Comparison of ENCODE assay signal across 8 cellular contexts in genomic region chr15:44195151-44195740, GRCh38.
DNase-seq lines count a peak whose midpoint lies in the region; ATAC-seq and TF ChIP-seq lines count a peak whose summit lies in the region.

Gene FRMD5, minus strand, starts transcription at chr15:44195271.

- peak within 1 kb of the TSS; percentile 72 for H3K4me3 ChIP-seq in AG04449 (ENCODE audit: low read depth, low read length)

- H3K4me3 Mint-ChIP-seq in dendritic cell treated with granulocyte-macrophage colony-stimulating factor and Interleukin-4, amounts not matched to agents 40 ng/mL and 50 ng/mL, for 4 days = peak within 1 kb of the TSS; percentile 83

- TF ChIP-seq CTCF in AG04449 (IDR thresholded peaks at IDR 0.05; ENCODE audit: insufficient read depth, low read length, missing control alignments) = peak; percentile 55

- H3K4me1 Mint-ChIP-seq in dendritic cell treated with granulocyte-macrophage colony-stimulating factor and Interleukin-4, amounts not matched to agents 40 ng/mL and 50 ng/mL, for 4 days (ENCODE audit: low read depth) = peaks cover 19% of the 10 kb centered on the region

- no peak within 1 kb of the TSS for H3K27ac Mint-ChIP-seq in dendritic cell treated with granulocyte-macrophage colony-stimulating factor and Interleukin-4, amounts not matched to agents 40 ng/mL and 50 ng/mL, for 4 days

- H3K27me3 Mint-ChIP-seq in dendritic cell treated with granulocyte-macrophage colony-stimulating factor and Interleukin-4, amounts not matched to agents 40 ng/mL and 50 ng/mL, for 4 days = peaks cover 65% of the 10 kb centered on the region

- CTCF ChIA-PET in AG04449 (lab: Yijun Ruan, JAX) = interaction anchor here (0.6 to 2.0 kb wide), 7 partner anchors 9 to 318 kb away, joined by 3 to 5 read pairs (median 4); no protein-coding TSS in a partner anchor

- no peaks in the 10 kb centered on the region for H3K9me3 Mint-ChIP-seq in dendritic cell treated with granulocyte-macrophage colony-stimulating factor and Interleukin-4, amounts not matched to agents 40 ng/mL and 50 ng/mL, for 4 days

- intact Hi-C loops in dendritic cell treated with granulocyte-macrophage colony-stimulating factor and Interleukin-4, amounts not matched to agents 40 ng/mL and 50 ng/mL, for 4 days (cut with micrococcal nuclease) = no loop called here

- H3K36me3 Mint-ChIP-seq in dendritic cell treated with granulocyte-macrophage colony-stimulating factor and Interleukin-4, amounts not matched to agents 40 ng/mL and 50 ng/mL, for 4 days (ENCODE audit: low read depth) = no peaks in the 10 kb centered on the region

- POLR2A ChIA-PET in AG04449 (lab: Yijun Ruan, JAX) = interaction anchor here (1.0 kb wide), 2 partner anchors 12 to 93 kb away, joined by 3 to 4 read pairs; no protein-coding TSS in a partner anchor

- ATAC-seq in GM18909 (IDR thresholded peaks at IDR 0.05; ENCODE audit: poor library complexity, unreplicated experiment) = peak; percentile 94
- peak; percentile 94 for ATAC-seq in HG03175 (IDR thresholded peaks at IDR 0.05; ENCODE audit: unreplicated experiment)

- DNase-seq in AG04449 (ENCODE audit: low read depth, low spot score) (peak; percentile 51), NCI-H446 treated with DMSO at 0.1 percent for 48 hours (lab: John Stamatoyannopoulos, UW) (peak; percentile 91), left kidney (ENCODE audit: low read depth, low spot score) (peak; percentile 97)
- peak; percentile 67 to 80 for DNase-seq in activated CD4-positive, alpha-beta T cell treated with anti-CD3 and anti-CD28 coated beads, Interleukin-2, amount 50 U/mL, for 24 hours (ENCODE audit: low read depth in 1 of 2, low spot score in 1 of 2)
- peak; percentile 77 to 81 for DNase-seq in stimulated activated CD4-positive, alpha-beta T cell treated with anti-CD3 and anti-CD28 coated beads, Interleukin-1b, Interleukin-23, amount 100 ng/mL, for 4 hours (ENCODE audit: low read depth in 2 of 2)

Comparison
In these comparisons a context has a peak if more than half of its experiments do, and no peak if none do; other contexts are left out.
1. Peak in every context shown above with its lines: DNase-seq, ATAC-seq and H3K4me3 ChIP-seq.